ENCODE assay signal across 8 cellular contexts in the genomic region with DNA sequence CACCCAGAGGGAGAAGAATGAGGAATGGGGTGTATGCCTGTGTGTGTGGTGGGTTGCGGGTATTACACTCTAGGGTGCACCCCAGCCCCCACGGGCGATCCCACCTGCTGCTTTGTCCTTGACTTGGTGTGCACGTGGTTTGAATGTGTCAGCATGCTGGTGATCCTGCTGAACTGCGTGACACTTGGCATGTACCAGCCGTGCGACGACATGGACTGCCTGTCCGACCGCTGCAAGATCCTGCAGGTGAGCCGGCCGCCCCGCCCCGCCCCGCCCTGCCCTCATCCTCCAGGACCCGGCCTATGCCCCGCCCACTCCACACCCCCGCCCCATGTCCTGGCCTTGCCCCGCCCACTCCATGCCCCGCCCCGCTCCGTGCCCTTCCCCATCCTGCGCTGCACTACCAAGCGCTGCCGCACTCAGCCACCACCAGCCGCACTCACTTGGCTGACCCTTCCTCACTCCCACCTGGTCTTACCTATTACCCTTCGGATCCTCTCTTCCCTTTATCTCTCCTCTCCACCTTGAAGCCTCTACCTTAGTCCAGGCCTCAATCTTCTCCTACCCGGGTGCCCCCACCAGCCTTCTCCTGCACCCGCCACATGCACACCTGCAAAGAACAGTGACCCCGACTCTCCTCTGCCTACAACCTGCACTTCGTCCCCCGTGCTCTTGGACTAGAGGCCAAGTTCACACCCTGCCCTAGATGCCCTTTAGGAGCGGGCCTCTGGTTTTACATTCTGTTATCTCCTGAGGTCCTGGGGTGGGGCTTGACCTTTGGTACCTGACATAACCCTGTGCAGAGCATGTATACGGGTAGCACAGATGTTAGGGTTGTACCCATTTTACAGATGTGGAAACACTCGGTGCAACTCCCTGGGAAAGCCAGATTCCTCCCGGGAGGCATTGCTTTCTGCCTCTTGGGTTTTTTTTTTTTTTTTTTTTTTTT. TPM values are rescaled to one million over a fixed set of nuclear protein-coding genes. Genes with fewer than 3 reads are reported as not detected.
DNase-seq lines count a peak whose midpoint lies in the region; ATAC-seq and TF ChIP-seq lines count a peak whose summit lies in the region.

No MANE protein-coding gene starts in this region.

- WGBS in lower leg skin, 2 donors, result 22 to 26% methylated on average over 31 to 33 of the region's 36 CpGs

- no peak for ATAC-seq in GM21367 (IDR thresholded peaks at IDR 0.05; ENCODE audit: unreplicated experiment)

- peak; percentile 66 for DNase-seq in COLO668 (lab: John Stamatoyannopoulos, UW; ENCODE audit: unreplicated experiment)
- peak; percentile 68 for DNase-seq in activated naive CD4-positive, alpha-beta T cell treated with Interleukin-2 at 50 U/mL for 16 hours
- peak; percentile 20 to 89 for DNase-seq in lower leg skin (ENCODE audit: low spot score in 2 of 2)
- peak; percentile 45 to 75 (median 72) for DNase-seq in stimulated activated naive CD4-positive, alpha-beta T cell (lab: John Stamatoyannopoulos, UW)
- DNase-seq in osteocyte (ENCODE audit: extremely low spot score, unreplicated experiment), result no peak
- no peak for DNase-seq in substantia nigra (lab: John Stamatoyannopoulos, UW)

- H3K4me3 ChIP-seq in OCI-LY3 (ENCODE audit: low read length) (peak overlapping the region; percentile 35), lower leg skin (ENCODE audit: low read depth, poor library complexity, severe bottlenecking) (no peak overlapping the region)

- H3K79me2 ChIP-seq in OCI-LY3 (ENCODE audit: low read length), result no peaks in the 10 kb centered on the region

- no peak overlapping the region for H3K9ac ChIP-seq in OCI-LY3 (ENCODE audit: low read length)

- H3K4me3 Mint-ChIP-seq in osteocyte (ENCODE audit: unreplicated experiment), result no peak overlapping the region

- H3K36me3 Mint-ChIP-seq in osteocyte (ENCODE audit: unreplicated experiment), result peaks cover 2% of the 10 kb centered on the region

- H3K27ac ChIP-seq in OCI-LY3 (ENCODE audit: low read length) (no peak overlapping the region), substantia nigra (ENCODE audit: low read depth, low read length, poor library complexity, severe bottlenecking) (no peak overlapping the region)

- peaks cover 3% of the 10 kb centered on the region for H3K9me3 Mint-ChIP-seq in osteocyte (ENCODE audit: unreplicated experiment)

- H2AFZ ChIP-seq in OCI-LY3 (ENCODE audit: low read depth, low read length), result no peak overlapping the region

- H4K20me1 ChIP-seq in OCI-LY3 (ENCODE audit: insufficient read depth, low read length), result no peaks in the 10 kb centered on the region

- H3K4me1 Mint-ChIP-seq in osteocyte (ENCODE audit: unreplicated experiment), result peaks cover under 1% of the 10 kb centered on the region

- no peaks in the 10 kb centered on the region for H3K9me3 ChIP-seq in OCI-LY3 (ENCODE audit: insufficient read depth, low read length)

- TF ChIP-seq POLR2A in lower leg skin (IDR thresholded peaks at IDR 0.05), result no peak

- H3K4me2 ChIP-seq in OCI-LY3 (ENCODE audit: low read length), result peak overlapping the region; percentile 45

- H3K27ac Mint-ChIP-seq in osteocyte (ENCODE audit: unreplicated experiment), result no peak overlapping the region

- no peak for TF ChIP-seq CTCF in OCI-LY3 (IDR thresholded peaks at IDR 0.05; ENCODE audit: low read depth, low read length)
- no peak for TF ChIP-seq CTCF in lower leg skin (IDR thresholded peaks at IDR 0.05)
- no peak for TF ChIP-seq CTCF in osteocyte (IDR thresholded peaks at IDR 0.05)

- intact Hi-C loops in lower leg skin (cut with DNase I; ENCODE audit: low total_unique reads), result no loop called here

- no peaks in the 10 kb centered on the region for H3K36me3 ChIP-seq in OCI-LY3 (replicated peaks; ENCODE audit: low read depth, low read length)

- peaks cover 37% of the 10 kb centered on the region for H3K27me3 Mint-ChIP-seq in osteocyte (ENCODE audit: unreplicated experiment)

- peaks cover 31% of the 10 kb centered on the region for H3K27me3 ChIP-seq in OCI-LY3 (ENCODE audit: low read depth, low read length)

- peaks cover 17% of the 10 kb centered on the region for H3K4me1 ChIP-seq in OCI-LY3 (ENCODE audit: low read length)

RNA-seq across cellular contexts. Expression of a gene that starts 27.7 kb away (rescaled TPM):
- total RNA-seq in lower leg skin, result under 1 TPM; 0.13 to 0.27 (median 0.21) TPM
- 0.03 TPM in 2 replicates for total RNA-seq in osteocyte

Comparison
In these comparisons a context has a peak if more than half of its experiments do, and no peak if none do; other contexts are left out.
1. DNase-seq: peak in COLO668 (single experiment), activated naive CD4-positive, alpha-beta T cell treated with Interleukin-2 at 50 U/mL for 16 hours (single experiment), lower leg skin (2 of 2) and stimulated activated naive CD4-positive, alpha-beta T cell (6 of 6); none in osteocyte (single experiment) and substantia nigra (0 of 49).